Comparison of ENCODE assay signal across 8 cellular contexts in genomic region chr12:122021822-122022392, GRCh38. TPM values are rescaled to one million over a fixed set of nuclear protein-coding genes. Genes with fewer than 3 reads are reported as not detected.
DNase-seq lines count a peak whose midpoint lies in the region; ATAC-seq and TF ChIP-seq lines count a peak whose summit lies in the region.

Gene BCL7A (plus strand): TSS chr12:122021884. CDS start chr12:122022092, 208 bp downstream.

- intact Hi-C loops in A673 (cut with micrococcal nuclease; ENCODE audit: unreplicated experiment): loop anchor here (2.0 kb wide), 1 partner anchor 97 kb away; no protein-coding TSS in a partner anchor
- intact Hi-C loops in lower lobe of right lung (cut with DNase I): no loop called here

- H3K36me3 ChIP-seq in A673 (ENCODE audit: insufficient read depth, low read length, poor library complexity, severe bottlenecking): no peaks in the 10 kb centered on the region
- no peaks in the 10 kb centered on the region for H3K36me3 ChIP-seq in effector memory CD4-positive, alpha-beta T cell (ENCODE audit: control insufficient read depth, insufficient read depth, low read length)
- no peaks in the 10 kb centered on the region for H3K36me3 ChIP-seq in lower lobe of right lung

- TF ChIP-seq CTCF in A673 (conservative IDR thresholded peaks at IDR 0.05; ENCODE audit: low read depth, low read length) (no peak), lower lobe of right lung (IDR thresholded peaks at IDR 0.05) (no peak)

- peaks cover 12% of the 10 kb centered on the region for H3K4me1 ChIP-seq in A673 (ENCODE audit: insufficient read depth, low read length, poor library complexity, severe bottlenecking)
- H3K4me1 ChIP-seq in effector memory CD4-positive, alpha-beta T cell (ENCODE audit: control insufficient read depth, insufficient read depth, low read length, poor library complexity, severe bottlenecking): peaks cover 6% of the 10 kb centered on the region
- H3K4me1 ChIP-seq in lower lobe of right lung: peaks cover 25% of the 10 kb centered on the region

- H3K27me3 ChIP-seq in A673 (replicated peaks; ENCODE audit: insufficient read depth, low read depth, low read length, poor library complexity) (no peaks in the 10 kb centered on the region), lower lobe of right lung (ENCODE audit: low read depth) (peaks cover 8% of the 10 kb centered on the region)
- peaks cover 11% of the 10 kb centered on the region for H3K27me3 ChIP-seq in effector memory CD4-positive, alpha-beta T cell (replicated peaks; ENCODE audit: control insufficient read depth, insufficient read depth, low read length, poor library complexity, severe bottlenecking)

- ATAC-seq in lower lobe of right lung (peak; percentile 81 to 93), HG03139 (IDR thresholded peaks at IDR 0.05; ENCODE audit: unreplicated experiment) (no peak)

- H3K27ac ChIP-seq in A673 (ENCODE audit: low read depth, low read length, poor library complexity, severe bottlenecking): peak within 1 kb of the TSS; percentile 85
- no peak within 1 kb of the TSS for H3K27ac ChIP-seq in effector memory CD4-positive, alpha-beta T cell (ENCODE audit: insufficient read depth, low read length, poor library complexity, severe bottlenecking)
- peak within 1 kb of the TSS; percentile 77 for H3K27ac ChIP-seq in lower lobe of right lung

- BruUV-seq in A673 (replicated peaks; lab: Mats Ljungman, UMichigan): no TSS peak

- DNase-seq in A673 (ENCODE audit: low spot score) (peak; percentile 88), GM19238 (ENCODE audit: insufficient read length, low spot score) (peak; percentile 60), NCI-H2227 treated with DMSO at 0.1 percent for 48 hours (lab: John Stamatoyannopoulos, UW) (peak; percentile 76), lower lobe of right lung (peak; percentile 72)
- DNase-seq in activated CD4-positive, alpha-beta T cell treated with anti-CD3 and anti-CD28 coated beads, Interleukin-2, amount 50 U/mL, for 48 hours: peak; percentile 57 to 62
- peak; percentile 11 to 16 (median 14) for DNase-seq in effector memory CD4-positive, alpha-beta T cell
- DNase-seq in stimulated activated CD4-positive, alpha-beta T cell treated with anti-CD3 and anti-CD28 coated beads, Interleukin-4, amount 100 ng/mL, for 4 hours: peak; percentile 60 to 63

- H3K4me3 ChIP-seq in A673 (ENCODE audit: low read depth, low read length, poor library complexity, severe bottlenecking) (peak within 1 kb of the TSS; percentile 86), lower lobe of right lung (peak within 1 kb of the TSS; percentile 75)
- peak within 1 kb of the TSS; percentile 73 for H3K4me3 ChIP-seq in effector memory CD4-positive, alpha-beta T cell (ENCODE audit: insufficient read depth, low read depth, low read length, poor library complexity, severe bottlenecking)

- CTCF ChIA-PET in A673 (lab: Charles Lee): no interaction called here

- no peaks in the 10 kb centered on the region for H3K9me3 ChIP-seq in A673 (ENCODE audit: low read depth, low read length, poor library complexity, severe bottlenecking)
- H3K9me3 ChIP-seq in effector memory CD4-positive, alpha-beta T cell (ENCODE audit: control insufficient read depth, low read length): no peaks in the 10 kb centered on the region
- peaks cover 4% of the 10 kb centered on the region for H3K9me3 ChIP-seq in lower lobe of right lung

- POLR2A ChIA-PET in A673 (lab: Charles Lee; ENCODE audit: low non-redundant PET): interaction anchor here (0.6 kb wide), 1 partner anchor 226 kb away, joined by 5 read pairs; no protein-coding TSS in a partner anchor

RNA-seq across cellular contexts. Expression of gene BCL7A, which starts in this region (rescaled TPM):
- total RNA-seq in A673 (2021) (40.7 and 41.8 TPM in 2 replicates), lower lobe of right lung (6.4 TPM)

Comparison
In these comparisons a context has a peak if more than half of its experiments do, and no peak if none do; other contexts are left out.
1. DNase-seq: peak in every context shown above with its lines; median percentile 88 in A673; 76 in NCI-H2227 treated with DMSO at 0.1 percent for 48 hours; 72 in lower lobe of right lung; 62 in stimulated activated CD4-positive, alpha-beta T cell treated with anti-CD3 and anti-CD28 coated beads, Interleukin-4, amount 100 ng/mL, for 4 hours; 60 in GM19238; 60 in activated CD4-positive, alpha-beta T cell treated with anti-CD3 and anti-CD28 coated beads, Interleukin-2, amount 50 U/mL, for 48 hours; 14 in effector memory CD4-positive, alpha-beta T cell.